Comparison of ENCODE assay signal across 23 cellular contexts in the genomic region with DNA sequence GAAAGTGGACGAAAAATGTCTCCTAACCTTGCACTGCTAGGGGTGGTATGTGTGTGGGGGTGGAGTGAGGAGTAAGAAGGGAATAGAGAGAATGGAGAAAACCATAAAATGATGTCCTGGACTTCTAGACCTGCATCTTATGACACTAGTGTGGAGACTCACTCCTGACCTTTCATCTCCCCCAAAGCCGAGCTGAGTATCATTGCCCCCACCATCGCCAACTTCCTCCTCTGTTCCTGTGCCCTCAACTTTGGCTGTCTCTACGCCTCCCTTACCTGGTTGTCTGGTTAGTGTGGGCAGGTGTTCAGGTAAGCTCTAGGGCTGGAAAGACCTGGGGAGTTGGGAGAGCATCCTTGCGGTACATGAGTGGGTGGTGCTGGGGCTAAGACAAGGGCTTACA. TPM values are rescaled to one million over a fixed set of nuclear protein-coding genes. Genes with fewer than 3 reads are reported as not detected.
DNase-seq lines count a peak whose midpoint lies in the region; ATAC-seq lines count a peak whose summit lies in the region.
"Had no signal": no experiment of that assay in that cellular context is flagged by ENCODE, and none has a peak within 500 bp of the region (broad histone marks: within the 10 kb centered on the region; RNA-seq: fewer than 3 reads in every experiment).

No MANE protein-coding gene starts in this region.

- POLR2A ChIA-PET in T-cell (lab: Charles Lee): no interaction called here

- H3K4me1 Mint-ChIP-seq in activated T-cell treated with anti-CD3 and anti-CD28 coated beads, Interleukin-2, amount 50 U/mL, for 24 hours (ENCODE audit: low read depth): peaks cover 20% of the 10 kb centered on the region
- peaks cover 18 to 27% (median 26%) of the 10 kb centered on the region in 3 donors for H3K4me1 Mint-ChIP-seq in T-cell
- peaks cover 29% of the 10 kb centered on the region for H3K4me1 Mint-ChIP-seq in stimulated activated naive CD8-positive, alpha-beta T cell treated with anti-CD3 and anti-CD28 coated beads, Interleukin-15, amount 100 ng/mL, for 72 hours

- H3K4me3 Mint-ChIP-seq in activated T-cell treated with anti-CD3 and anti-CD28 coated beads, Interleukin-2, amount 50 U/mL, for 24 hours: no peak overlapping the region
- H3K4me3 Mint-ChIP-seq in T-cell: peak overlapping the region; percentile 14 to 73 (median 31)
- H3K4me3 Mint-ChIP-seq in stimulated activated naive CD8-positive, alpha-beta T cell treated with anti-CD3 and anti-CD28 coated beads, Interleukin-15, amount 100 ng/mL, for 72 hours: peak overlapping the region; percentile 75 to 76

- peaks cover 9% of the 10 kb centered on the region for H3K36me3 Mint-ChIP-seq in activated T-cell treated with anti-CD3 and anti-CD28 coated beads, Interleukin-2, amount 50 U/mL, for 24 hours (ENCODE audit: low read depth)
- peaks cover 6% of the 10 kb centered on the region for H3K36me3 Mint-ChIP-seq in T-cell

- CTCF ChIA-PET in T-cell (lab: Charles Lee): interaction anchor here in 1 of 2 donors (0.6 kb wide), 1 partner anchor 25 kb away, joined by 3 read pairs; no protein-coding TSS in a partner anchor

- peak overlapping the region; percentile 77 for H3K27ac Mint-ChIP-seq in activated T-cell treated with anti-CD3 and anti-CD28 coated beads, Interleukin-2, amount 50 U/mL, for 24 hours
- peak overlapping the region; percentile 85 to 93 for H3K27ac Mint-ChIP-seq in T-cell
- peak overlapping the region; percentile 51 to 87 for H3K27ac Mint-ChIP-seq in stimulated activated naive CD8-positive, alpha-beta T cell treated with anti-CD3 and anti-CD28 coated beads, Interleukin-15, amount 100 ng/mL, for 72 hours

- H3K27me3 Mint-ChIP-seq in activated T-cell treated with anti-CD3 and anti-CD28 coated beads, Interleukin-2, amount 50 U/mL, for 24 hours: no peaks in the 10 kb centered on the region
- H3K27me3 Mint-ChIP-seq in T-cell: no peaks in the 10 kb centered on the region
- H3K27me3 Mint-ChIP-seq in stimulated activated naive CD8-positive, alpha-beta T cell treated with anti-CD3 and anti-CD28 coated beads, Interleukin-15, amount 100 ng/mL, for 72 hours: no peaks in the 10 kb centered on the region

- H3K9me3 Mint-ChIP-seq in activated T-cell treated with anti-CD3 and anti-CD28 coated beads, Interleukin-2, amount 50 U/mL, for 24 hours: no peaks in the 10 kb centered on the region
- H3K9me3 Mint-ChIP-seq in T-cell: no peaks in the 10 kb centered on the region
- H3K9me3 Mint-ChIP-seq in stimulated activated naive CD8-positive, alpha-beta T cell treated with anti-CD3 and anti-CD28 coated beads, Interleukin-15, amount 100 ng/mL, for 72 hours: no peaks in the 10 kb centered on the region

- peak in 2 of 4 experiments; percentile 11 to 34 for ATAC-seq in T-cell (replicated peaks in 1 of 4)
- ATAC-seq in esophagus mucosa: peak; percentile 12
- peak; percentile 53 for ATAC-seq in stimulated activated naive CD8-positive, alpha-beta T cell treated with anti-CD3 and anti-CD28 coated beads, Interleukin-15, amount 100 ng/mL, for 72 hours
- ATAC-seq: body of pancreas had no signal

- DNase-seq in activated T-cell treated with anti-CD3 and anti-CD28 coated beads, Interleukin-2, amount 50 U/mL, for 24 hours: no peak
- DNase-seq in activated T-cell treated with anti-CD3 and anti-CD28 coated beads for 4 hours (no peak), T-cell (no peak), hypothalamus (lab: John Stamatoyannopoulos, UW) (no peak), DMS79 (lab: John Stamatoyannopoulos, UW) (no peak), NCI-H526 treated with DMSO at 0.1 percent for 48 hours (lab: John Stamatoyannopoulos, UW) (no peak)
- no peak for DNase-seq in stimulated activated naive CD8-positive, alpha-beta T cell treated with anti-CD3 and anti-CD28 coated beads, Interleukin-15, amount 100 ng/mL, for 72 hours
- DNase-seq: activated CD4-positive, alpha-beta T cell treated with anti-CD3 and anti-CD28 coated beads, Interleukin-2, amount 50 U/mL, for 4 hours; body of pancreas; C1 segment of cervical spinal cord; H7; kidney; lower lobe of right lung; NCI-H1417; NCI-H524 treated with DMSO at 0.1 percent for 48 hours; occipital lobe; small intestine; stimulated activated naive CD4-positive, alpha-beta T cell treated with Interleukin-2 at 50 U/mL for 16 hours; trophoblast cell had no signal

RNA-seq across cellular contexts. Expression of a gene that starts 4.5 kb away (rescaled TPM):
- total RNA-seq in T-cell (under 1 TPM; 0.07 to 0.65 (median 0.22) TPM), esophagus mucosa (0.04 TPM)
- total RNA-seq: renal cortical epithelial cell, RPMI7951, SK-MEL-5 had no signal

RNA-seq across cellular contexts. Expression of a gene that starts 14.1 kb away (rescaled TPM):
- total RNA-seq in T-cell (10 to 100 TPM; 56.4 to 80.2 (median 61.5) TPM), esophagus mucosa (16.2 TPM)

RNA-seq across cellular contexts. Expression of a gene that starts 14.6 kb away (rescaled TPM):
- total RNA-seq in T-cell (100 to 1,000 TPM in 4 of 5 donors, 10 to 100 TPM in 1; 92.9 to 142 (median 120) TPM), esophagus mucosa (119 TPM)

RNA-seq across cellular contexts. Expression of a gene that starts 20.8 kb away (rescaled TPM):
- total RNA-seq in T-cell (10 to 100 TPM; 54.2 to 72.8 (median 57.5) TPM), esophagus mucosa (22.8 TPM)

RNA-seq across cellular contexts. Expression of a gene that starts 27.2 kb away (rescaled TPM):
- total RNA-seq in T-cell: 10 to 100 TPM; 38.5 to 71.5 (median 65.5) TPM
- 17.2 TPM for total RNA-seq in esophagus mucosa
